In genomic region chr20:43533060-43533459, GRCh38 we compare ENCODE assay signal across 2 cellular contexts.
TF ChIP-seq lines count a peak whose summit lies in the region.

No MANE protein-coding gene starts in this region.

TF ChIP-seq in SK-N-SH, 30 proteins besides CTCF, POLR2A, EP300 and RAD21:
- TF ChIP-seq SIN3A (IDR thresholded peaks at IDR 0.05; ENCODE audit: borderline replicate concordance, low read depth, low read length) (no peak), EZH2phosphoT487 (IDR thresholded peaks at IDR 0.05; ENCODE audit: borderline replicate concordance, low read depth) (no peak), FOSL2 (IDR thresholded peaks at IDR 0.05; ENCODE audit: borderline replicate concordance, low read depth) (0 out of 2 replicates have a peak, but pooled peaks have one; percentile 23)

TF ChIP-seq in SK-N-SH treated with all-trans-retinoic acid at 6 μM for 48 hours, 23 proteins besides CTCF, POLR2A, EP300 and RAD21:
- TF ChIP-seq TOX (CRISPR knock-in tag; IDR thresholded peaks at IDR 0.05; ENCODE audit: borderline replicate concordance), result no peak
- TF ChIP-seq GLIS3 (CRISPR knock-in tag; IDR thresholded peaks at IDR 0.05), result no peak
- TF ChIP-seq TCF4 (CRISPR knock-in tag; IDR thresholded peaks at IDR 0.05; ENCODE audit: borderline replicate concordance), result no peak
- TF ChIP-seq POU6F1 (CRISPR knock-in tag; IDR thresholded peaks at IDR 0.05; ENCODE audit: borderline replicate concordance, low read depth), result no peak
- TF ChIP-seq ARNTL (CRISPR knock-in tag; IDR thresholded peaks at IDR 0.05; ENCODE audit: borderline replicate concordance, low read depth), result no peak
- TF ChIP-seq OSR1 (CRISPR knock-in tag; IDR thresholded peaks at IDR 0.05), result no peak
